ENCODE assay signal across 10 cellular contexts in genomic region chr16:30491744-30492308, GRCh38. TPM values are rescaled to one million over a fixed set of nuclear protein-coding genes. Genes with fewer than 3 reads are reported as not detected.
DNase-seq lines count a peak whose midpoint lies in the region; ATAC-seq and TF ChIP-seq lines count a peak whose summit lies in the region.
"Had no signal": no experiment of that assay in that cellular context is flagged by ENCODE, and none has a peak within 500 bp of the region (broad histone marks: within the 10 kb centered on the region; RNA-seq: fewer than 3 reads in every experiment).

No MANE protein-coding gene starts in this region.

- CTCF ChIA-PET in GM10248 (lab: Yijun Ruan, JAX) = interaction anchor here (0.9 to 1.6 kb wide), 2 partner anchors 77 to 124 kb away, joined by 3 to 4 read pairs; no protein-coding TSS in a partner anchor

- no peaks in the 10 kb centered on the region for H3K9me3 ChIP-seq in testis
- H3K9me3 ChIP-seq: thyroid gland had no signal

- no peaks in the 10 kb centered on the region for H3K4me1 ChIP-seq in testis

- H3K36me3 ChIP-seq in testis (ENCODE audit: low read depth, missing control alignments) = no peaks in the 10 kb centered on the region
- H3K36me3 ChIP-seq: thyroid gland had no signal

- POLR2A ChIA-PET in GM10248 (lab: Yijun Ruan, JAX) = no interaction called here

- peak; percentile 36 to 45 for ATAC-seq in activated CD4-positive, CD25-positive, alpha-beta regulatory T cell treated with anti-CD3 and anti-CD28 coated beads, Interleukin-2, amount 50 U/mL, for 24 hours
- no peak for ATAC-seq in HG03139 (IDR thresholded peaks at IDR 0.05; ENCODE audit: unreplicated experiment)

- no peak for TF ChIP-seq POLR2A in testis (IDR thresholded peaks at IDR 0.05)

- TF ChIP-seq CTCF in choroid plexus epithelial cell (conservative IDR thresholded peaks at IDR 0.05; ENCODE audit: low read depth, low read length) (no peak), retinal pigment epithelial cell (conservative IDR thresholded peaks at IDR 0.05; ENCODE audit: low read depth, low read length) (no peak), GM10248 (IDR thresholded peaks at IDR 0.05; ENCODE audit: control extremely low read depth, extremely low read depth, low read depth, missing control alignments) (no peak), testis (IDR thresholded peaks at IDR 0.05) (no peak)

- DNase-seq in activated CD4-positive, CD25-positive, alpha-beta regulatory T cell treated with anti-CD3 and anti-CD28 coated beads, Interleukin-2, amount 50 U/mL, for 72 hours = no peak
- peak; percentile 93 for DNase-seq in RPMI7951 (ENCODE audit: low read depth)
- peak; percentile 92 for DNase-seq in choroid plexus epithelial cell (ENCODE audit: low read depth)
- DNase-seq in retinal pigment epithelial cell (ENCODE audit: low read depth) = peak; percentile 11
- DNase-seq in GM10248 (ENCODE audit: extremely low spot score) = no peak
- no peak for DNase-seq in testis

- H3K4me3 ChIP-seq in choroid plexus epithelial cell (ENCODE audit: low read depth, low read length) (no peak overlapping the region), retinal pigment epithelial cell (ENCODE audit: low read length) (no peak overlapping the region), testis (no peak overlapping the region)
- H3K4me3 ChIP-seq: thyroid gland had no signal

- H3K27me3 ChIP-seq in testis = no peaks in the 10 kb centered on the region
- H3K27me3 ChIP-seq: thyroid gland had no signal

- intact Hi-C loops in testis (cut with DNase I; ENCODE audit: low total_unique reads) = no loop called here

- 62 to 64% methylated on average over 6 of the region's 6 CpGs for WGBS in testis, 2 donors

- no peak overlapping the region for H3K27ac ChIP-seq in testis
- H3K27ac ChIP-seq: C4-2B, thyroid gland had no signal

RNA-seq across cellular contexts. Expression of gene ITGAL, which starts 19.3 kb away (rescaled TPM):
- total RNA-seq in RPMI7951 (2014; rRNA removed; shearing (Covaris generic)) = not detected in 2 replicates
- total RNA-seq in testis = 1 to 10 TPM; 2.8 to 5.0 TPM
- 6.7 TPM for polyA plus RNA-seq in testis (ENCODE audit: insufficient read depth, low read depth, low replicate concordance)

RNA-seq across cellular contexts. Expression of gene ZNF768, which starts 34.5 kb away (rescaled TPM):
- total RNA-seq in RPMI7951 (2014; rRNA removed; shearing (Covaris generic)) = 17.5 and 19.1 TPM in 2 replicates
- total RNA-seq in testis = 10 to 100 TPM; 52.2 to 64.3 TPM
- 52.3 TPM for polyA plus RNA-seq in testis (ENCODE audit: insufficient read depth, low read depth, low replicate concordance)

RNA-seq across cellular contexts. Expression of gene ZNF747, which starts 42.8 kb away (rescaled TPM):
- total RNA-seq in RPMI7951 (2014; rRNA removed; shearing (Covaris generic)) = 5.0 and 5.6 TPM in 2 replicates
- 10 to 100 TPM; 18.7 to 23.3 TPM for total RNA-seq in testis
- 13.1 TPM for polyA plus RNA-seq in testis (ENCODE audit: insufficient read depth, low read depth, low replicate concordance)

RNA-seq across cellular contexts. Expression of gene SEPHS2, which starts 46.2 kb away (rescaled TPM):
- total RNA-seq in RPMI7951 (2014; rRNA removed; shearing (Covaris generic)) = 9.0 and 11.2 TPM in 2 replicates
- total RNA-seq in testis = 10 to 100 TPM; 17.7 to 19.8 TPM
- polyA plus RNA-seq in testis (ENCODE audit: insufficient read depth, low read depth, low replicate concordance) = 24.7 TPM

Comparison
In these comparisons a context has a peak if more than half of its experiments do, and no peak if none do; other contexts are left out.
1. DNase-seq: peak in RPMI7951 (single experiment), choroid plexus epithelial cell (single experiment) and retinal pigment epithelial cell (single experiment); none in activated CD4-positive, CD25-positive, alpha-beta regulatory T cell treated with anti-CD3 and anti-CD28 coated beads, Interleukin-2, amount 50 U/mL, for 72 hours (single experiment), GM10248 (single experiment) and testis (single experiment).